8 cellular contexts compared by ENCODE assay signal in the genomic region with DNA sequence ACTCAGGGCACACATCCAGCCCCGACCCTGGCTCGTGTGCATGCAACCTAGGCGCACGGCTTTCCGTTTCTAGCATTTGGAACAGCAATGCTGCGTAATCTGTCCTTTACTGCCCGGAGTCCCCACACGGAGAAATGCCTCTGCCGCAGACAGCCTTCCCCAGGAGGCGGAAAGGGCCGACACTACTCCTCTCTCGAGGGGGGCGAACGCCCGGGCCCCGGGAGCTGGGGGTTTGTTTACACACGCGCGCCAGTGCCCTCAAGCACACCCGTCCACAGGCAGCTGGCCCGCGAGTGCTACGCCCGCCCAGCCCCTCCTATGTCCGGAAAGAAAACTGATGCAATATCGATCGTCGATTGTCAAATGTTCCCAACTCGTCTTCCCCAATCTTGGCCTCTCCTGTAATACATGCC. TPM values are rescaled to one million over a fixed set of nuclear protein-coding genes. Genes with fewer than 3 reads are reported as not detected.
DNase-seq lines count a peak whose midpoint lies in the region; ATAC-seq and TF ChIP-seq lines count a peak whose summit lies in the region.

No MANE protein-coding gene starts in this region.

- no peak for DNase-seq in AG09309 (ENCODE audit: low read depth)
- peak; percentile 49 for DNase-seq in NOMO-1 treated with dmso at 0.1 percent for 144 hours (lab: John Stamatoyannopoulos, UW; ENCODE audit: unreplicated experiment)
- peak; percentile 62 for DNase-seq in activated gamma-delta T cell treated with Interleukin-2 at 50 U/mL for 16 hours
- peak; percentile 77 for DNase-seq in globus pallidus (ENCODE audit: low spot score)
- DNase-seq in occipital lobe (lab: John Stamatoyannopoulos, UW) = peak; percentile 71

- peak overlapping the region; percentile 88 for H3K4me3 ChIP-seq in AG09309 (ENCODE audit: control insufficient read depth, low read depth, low read length)

- ATAC-seq in GM18868 (IDR thresholded peaks at IDR 0.05; ENCODE audit: unreplicated experiment) (peak; percentile 3), HG03108 (IDR thresholded peaks at IDR 0.05; ENCODE audit: unreplicated experiment) (peak; percentile 7), GM18870 (IDR thresholded peaks at IDR 0.05; ENCODE audit: unreplicated experiment) (no peak)

- no peak for TF ChIP-seq CTCF in AG09309 (IDR thresholded peaks at IDR 0.05; ENCODE audit: control insufficient read depth, insufficient read depth, low read depth, low read length, missing control alignments)

RNA-seq across cellular contexts. Expression of a gene that starts 0.8 kb away (rescaled TPM):
- total RNA-seq in occipital lobe = 259 TPM
